Comparison of ENCODE assay signal across 8 cellular contexts in genomic region chr12:120688527-120689071, GRCh38. TPM values are rescaled to one million over a fixed set of nuclear protein-coding genes. Genes with fewer than 3 reads are reported as not detected.
A peak's percentile ranks its signal among the peaks of the same experiment; 100 is the strongest.
DNase-seq lines count a peak whose midpoint lies in the region; ATAC-seq, FAIRE-seq and TF ChIP-seq lines count a peak whose summit lies in the region.

No MANE protein-coding gene starts in this region.

- H3K27ac ChIP-seq in K562 (ENCODE audit: extremely low read depth, low read depth, low read length) (no peak overlapping the region; the same call in 1 of the 3 replicates), aorta (ENCODE audit: low read depth in 1 of 2, low read length in 2 of 2) (no peak overlapping the region)

- intact Hi-C loops in Caco-2 (cut with micrococcal nuclease; ENCODE audit: unreplicated experiment): loop anchor here (5.0 kb wide), 1 partner anchor 41 kb away; no protein-coding TSS in a partner anchor
- intact Hi-C loops in K562 (cut with micrococcal nuclease): no loop called here
- intact Hi-C loops in aorta (cut with DNase I): no loop called here

- no peaks in the 10 kb centered on the region for H3K9me1 ChIP-seq in K562 (ENCODE audit: control insufficient read depth, insufficient read depth, low read length)

- H3K27me3 ChIP-seq in Caco-2 (replicated peaks; ENCODE audit: control insufficient read depth, insufficient read depth, low read length) (no peaks in the 10 kb centered on the region), Loucy (ENCODE audit: insufficient read depth, low read length, poor library complexity, severe bottlenecking) (no peaks in the 10 kb centered on the region), K562 (ENCODE audit: control insufficient read depth in 2 of 2, insufficient read depth in 2 of 2, low read length in 2 of 2) (no peaks in the 10 kb centered on the region), aorta (ENCODE audit: control insufficient read depth in 1 of 2, insufficient read depth in 2 of 2, low read length in 1 of 2) (no peaks in the 10 kb centered on the region)

- H3K27ac Mint-ChIP-seq in Caco-2 (ENCODE audit: unreplicated experiment): peak overlapping the region; percentile 64
- H3K27ac Mint-ChIP-seq in memory B cell: no peak overlapping the region

- in situ Hi-C loops in K562 (cut with MboI): no loop called here

- peaks cover 66% of the 10 kb centered on the region for H3K79me2 ChIP-seq in Loucy (ENCODE audit: insufficient read depth, low read length)
- H3K79me2 ChIP-seq in K562 (ENCODE audit: control insufficient read depth, insufficient read depth, low read length): peaks cover 65% of the 10 kb centered on the region

- no peaks in the 10 kb centered on the region for H3K9me2 ChIP-seq in Loucy (replicated peaks; ENCODE audit: low read depth, low read length)

- BruUV-seq in Caco-2 (replicated peaks; lab: Mats Ljungman, UMichigan) (no TSS peak), K562 (replicated peaks; lab: Mats Ljungman, UMichigan) (TSS peak; percentile 46)

- H3K9ac ChIP-seq in Loucy (ENCODE audit: low read depth, low read length, poor library complexity, severe bottlenecking) (peak overlapping the region; percentile 96), K562 (ENCODE audit: insufficient read depth in 1 of 2, low read depth in 2 of 2, low read length in 2 of 2) (peak overlapping the region; percentile 79 to 87; a peak in 3 of 4 replicates)

- POLR2A ChIA-PET in Caco-2 (lab: Charles Lee) (no interaction called here), K562 (lab: Yijun Ruan, JAX) (interaction anchor here (0.9 to 3.3 kb wide), 4 partner anchors 9 to 395 kb away, joined by 3 to 10 read pairs (median 4); partner anchors contain the start of gene RNU4-1)

- H3K9me3 ChIP-seq in Caco-2: no peaks in the 10 kb centered on the region
- no peaks in the 10 kb centered on the region for H3K9me3 ChIP-seq in Loucy (ENCODE audit: insufficient read depth, low read depth, low read length)
- H3K9me3 ChIP-seq in K562 (replicated peaks; ENCODE audit: control insufficient read depth, insufficient read depth, low read depth, low read length): no peaks in the 10 kb centered on the region
- no peaks in the 10 kb centered on the region for H3K9me3 ChIP-seq in aorta (ENCODE audit: control insufficient read depth, low read length)

- H3K4me1 Mint-ChIP-seq in Caco-2 (ENCODE audit: low read depth, unreplicated experiment) (peaks cover 32% of the 10 kb centered on the region), memory B cell (peaks cover 27% of the 10 kb centered on the region)

- H3K4me3 Mint-ChIP-seq in Caco-2 (ENCODE audit: unreplicated experiment) (peak overlapping the region; percentile 79), memory B cell (peak overlapping the region; percentile 86)

- H3K36me3 Mint-ChIP-seq in Caco-2 (ENCODE audit: insufficient read depth, unreplicated experiment) (peaks cover 22% of the 10 kb centered on the region), memory B cell (peaks cover 4% of the 10 kb centered on the region)

- TF ChIP-seq EP300 in K562 (IDR thresholded peaks at IDR 0.05; ENCODE audit: low read length): no peak

- H3K4me2 ChIP-seq in Loucy (ENCODE audit: low read depth, low read length, poor library complexity, severe bottlenecking): peak overlapping the region; percentile 99
- H3K4me2 ChIP-seq in K562 (ENCODE audit: insufficient read depth, low read length): peak overlapping the region; percentile 92

- TF ChIP-seq CTCF in Caco-2 (IDR thresholded peaks at IDR 0.05; ENCODE audit: insufficient read depth in 1 of 2, low read depth in 1 of 2, low read length in 1 of 2, severe bottlenecking in 1 of 2, unreplicated experiment in 1 of 2) (no peak), Loucy (conservative IDR thresholded peaks at IDR 0.05; ENCODE audit: low read length) (no peak), K562 (IDR thresholded peaks at IDR 0.05 in 2 of 3, conservative IDR thresholded peaks at IDR 0.05 in 1 of 3; ENCODE audit: insufficient read depth in 2 of 3, low read depth in 1 of 3, low read length in 3 of 3) (no peak)

- H4K20me1 ChIP-seq in Loucy (ENCODE audit: insufficient read depth, low read length, poor library complexity, severe bottlenecking) (peaks cover 61% of the 10 kb centered on the region), K562 (replicated peaks; ENCODE audit: control insufficient read depth, insufficient read depth, low read length) (peaks cover 19% of the 10 kb centered on the region)

- 3% methylated on average over 6 of the region's 6 CpGs for WGBS in K562 (ENCODE audit: insufficient coverage, low coverage, missing lambda C conversion rate)
- 24 to 26% methylated on average over 6 of the region's 6 CpGs for WGBS in aorta, 2 donors

- H2AFZ ChIP-seq in Loucy (ENCODE audit: low read length): no peak overlapping the region
- H2AFZ ChIP-seq in K562 (ENCODE audit: low read depth, low read length): no peak overlapping the region

- H3K27me3 Mint-ChIP-seq in Caco-2 (ENCODE audit: insufficient read depth, unreplicated experiment) (no peaks in the 10 kb centered on the region), memory B cell (no peaks in the 10 kb centered on the region)

- peak overlapping the region; percentile 90 for H3K4me3 ChIP-seq in Caco-2 (ENCODE audit: low read depth, low read length)
- H3K4me3 ChIP-seq in Loucy (ENCODE audit: low read length, poor library complexity, severe bottlenecking): peak overlapping the region; percentile 89
- peak overlapping the region; percentile 91 for H3K4me3 ChIP-seq in K562
- peak overlapping the region; percentile 3 to 32 for H3K4me3 ChIP-seq in aorta (ENCODE audit: low read length in 2 of 2)

- H3K4me1 ChIP-seq in Caco-2 (peaks cover 42% of the 10 kb centered on the region), Loucy (ENCODE audit: insufficient read depth, low read length, poor library complexity, severe bottlenecking) (peaks cover 60% of the 10 kb centered on the region), K562 (replicated peaks in 1 of 2; ENCODE audit: control insufficient read depth in 2 of 2, insufficient read depth in 2 of 2, low read length in 2 of 2) (peaks cover 17 to 19% of the 10 kb centered on the region in 2 experiments; a peak in 3 of 5 replicates), aorta (ENCODE audit: control insufficient read depth in 1 of 2, insufficient read depth in 2 of 2, low read length in 2 of 2) (peaks cover 6% of the 10 kb centered on the region in 2 donors)

- CTCF ChIA-PET in Caco-2 (lab: Charles Lee): interaction anchor here (0.9 kb wide), 1 partner anchor 40 kb away, joined by 5 read pairs; no protein-coding TSS in a partner anchor
- CTCF ChIA-PET in K562 (lab: Yijun Ruan, JAX; ENCODE audit: low intra/inter-chr PET ratio): no interaction called here

- no peak for FAIRE-seq in K562 (lab: Jason Lieb, UNC)
- FAIRE-seq in GM12892 (lab: Jason Lieb, UNC): no peak

- DNase-seq in Caco-2 (peak in 1 of 2 experiments; percentile 32), K562 (ENCODE audit: extremely low read depth in 1 of 4, low spot score in 3 of 4) (peak in 1 of 4 experiments; percentile 31), memory B cell (ENCODE audit: low spot score in 2 of 2) (no peak), aorta (no peak), GM12892 (ENCODE audit: insufficient read length) (no peak)
- no peak for DNase-seq in activated CD4-positive, alpha-beta T cell treated with anti-CD3 and anti-CD28 coated beads for 48 hours

- no peaks in the 10 kb centered on the region for H3K36me3 ChIP-seq in Caco-2 (ENCODE audit: control insufficient read depth, insufficient read depth, low read length)
- H3K36me3 ChIP-seq in Loucy (ENCODE audit: insufficient read depth, low read length): peaks cover 7% of the 10 kb centered on the region; the same call in 1 of the 2 replicates
- peaks cover 29% of the 10 kb centered on the region for H3K36me3 ChIP-seq in K562 (ENCODE audit: control insufficient read depth, insufficient read depth, low read length)
- H3K36me3 ChIP-seq in aorta (ENCODE audit: control insufficient read depth in 1 of 2, insufficient read depth in 2 of 2, low read length in 1 of 2): peaks cover 0 to 1% of the 10 kb centered on the region in 2 donors

- TF ChIP-seq POLR2A in K562 (conservative IDR thresholded peaks at IDR 0.05) (no peak), GM12892 (IDR thresholded peaks at IDR 0.05; ENCODE audit: low read depth, low read length) (no peak)

- H3K9me3 Mint-ChIP-seq in Caco-2 (ENCODE audit: unreplicated experiment) (no peaks in the 10 kb centered on the region), memory B cell (no peaks in the 10 kb centered on the region)

- TF ChIP-seq RAD21 in K562 (CRISPR knock-in tag; conservative IDR thresholded peaks at IDR 0.05 in 1 of 2, IDR thresholded peaks at IDR 0.05 in 1 of 2): no peak

- H3F3A ChIP-seq in Loucy (ENCODE audit: low read depth): peaks cover 4% of the 10 kb centered on the region; the same call in 1 of the 2 replicates

- ATAC-seq in K562 (no peak), memory B cell (ENCODE audit: low read depth) (no peak), aorta (ENCODE audit: low FRiP score) (no peak), GM19395 (IDR thresholded peaks at IDR 0.05; ENCODE audit: unreplicated experiment) (no peak)

RNA-seq across cellular contexts. Expression of gene MLEC, which starts 1.6 kb away (rescaled TPM):
- total RNA-seq in Caco-2 (2022): 143 and 150 TPM in 2 replicates
- total RNA-seq in K562 (2011; cell fraction: chromatin; rRNA removed; ENCODE audit: low replicate concordance): 88.8 and 90.6 TPM in 2 replicates
- total RNA-seq in K562 (2011; cell fraction: nucleolus; rRNA removed): 52.4 and 69.7 TPM in 2 replicates
- total RNA-seq in K562 (2011; cell fraction: nucleoplasm; rRNA removed): 97.0 and 104 TPM in 2 replicates
- total RNA-seq in K562 (2014; rRNA removed): 57.8 and 63.6 TPM in 2 replicates
- 90.7 and 93.1 TPM in 2 replicates for total RNA-seq in K562 (2014; rRNA removed; fragmentation: Illumina TruSeq; extraction: Trizol)
- total RNA-seq in K562 (2015; rRNA removed; fragmentation: Illumina TruSeq; extraction: Trizol): 102 and 108 TPM in 2 replicates
- total RNA-seq in K562 (2021): 92.9 and 104 TPM in 2 replicates
- 40.2 and 51.9 TPM in 2 replicates for polyA plus RNA-seq in K562 (2011; rRNA removed)
- 11.9 and 30.2 TPM in 2 replicates for polyA plus RNA-seq in K562 (2011; cell fraction: cytosol; rRNA removed)
- 22.8 and 31.1 TPM in 2 replicates for polyA plus RNA-seq in K562 (2011; cell fraction: nucleus; rRNA removed)
- polyA plus RNA-seq in K562 (2012): 51.4 and 67.7 TPM in 2 replicates
- polyA plus RNA-seq in K562 (2014; fragmentation: Illumina TruSeq; extraction: Trizol): 73.7 and 94.6 TPM in 2 replicates
- 10 to 100 TPM; 18.5 to 20.5 TPM for polyA plus RNA-seq in K562 (2014; fragmentation: Nextera tagmentation; extraction: Ambion mirVana)
- polyA plus RNA-seq in K562 (2014; rRNA removed): 40.9 and 45.3 TPM in 2 replicates
- 68.4 and 73.2 TPM in 2 replicates for polyA minus RNA-seq in K562 (2011; rRNA and poly(A)+ RNA removed)
- 40.9 and 51.9 TPM in 2 replicates for polyA minus RNA-seq in K562 (2011; cell fraction: cytosol; rRNA and poly(A)+ RNA removed)
- 6.3 and 17.9 TPM in 2 replicates for polyA minus RNA-seq in K562 (2011; cell fraction: nucleus; rRNA and poly(A)+ RNA removed)
- total RNA-seq in aorta: 10 to 100 TPM; 67.4 to 92.0 TPM
- 10 to 100 TPM; 19.7 to 27.7 TPM for polyA plus RNA-seq in aorta
- polyA plus RNA-seq in GM12892 (2012; ENCODE audit: missing spikeins): 48.5 TPM

RNA-seq across cellular contexts. Expression of gene UNC119B, which starts 21.7 kb away (rescaled TPM):
- 39.1 and 44.4 TPM in 2 replicates for total RNA-seq in Caco-2 (2022)
- 18.7 and 28.7 TPM in 2 replicates for total RNA-seq in K562 (2011; cell fraction: chromatin; rRNA removed; ENCODE audit: low replicate concordance)
- 23.0 and 27.2 TPM in 2 replicates for total RNA-seq in K562 (2011; cell fraction: nucleolus; rRNA removed)
- total RNA-seq in K562 (2011; cell fraction: nucleoplasm; rRNA removed): 21.1 and 23.8 TPM in 2 replicates
- 14.6 and 15.1 TPM in 2 replicates for total RNA-seq in K562 (2014; rRNA removed)
- 11.9 and 13.8 TPM in 2 replicates for total RNA-seq in K562 (2014; rRNA removed; fragmentation: Illumina TruSeq; extraction: Trizol)
- total RNA-seq in K562 (2015; rRNA removed; fragmentation: Illumina TruSeq; extraction: Trizol): 9.2 and 9.3 TPM in 2 replicates
- 22.2 and 25.0 TPM in 2 replicates for total RNA-seq in K562 (2021)
- polyA plus RNA-seq in K562 (2011; rRNA removed): 26.5 and 34.5 TPM in 2 replicates
- 23.8 and 27.8 TPM in 2 replicates for polyA plus RNA-seq in K562 (2011; cell fraction: cytosol; rRNA removed)
- polyA plus RNA-seq in K562 (2011; cell fraction: nucleus; rRNA removed): 28.8 and 32.2 TPM in 2 replicates
- polyA plus RNA-seq in K562 (2012): 17.9 and 20.1 TPM in 2 replicates
- polyA plus RNA-seq in K562 (2014; fragmentation: Illumina TruSeq; extraction: Trizol): 16.5 and 19.5 TPM in 2 replicates
- polyA plus RNA-seq in K562 (2014; fragmentation: Nextera tagmentation; extraction: Ambion mirVana): 1 to 10 TPM; 4.0 to 6.5 TPM
- polyA plus RNA-seq in K562 (2014; rRNA removed): 20.2 and 21.6 TPM in 2 replicates
- 28.0 and 45.8 TPM in 2 replicates for polyA minus RNA-seq in K562 (2011; rRNA and poly(A)+ RNA removed)
- polyA minus RNA-seq in K562 (2011; cell fraction: cytosol; rRNA and poly(A)+ RNA removed): 13.2 and 21.8 TPM in 2 replicates
- polyA minus RNA-seq in K562 (2011; cell fraction: nucleus; rRNA and poly(A)+ RNA removed): 17.6 and 18.5 TPM in 2 replicates
- 10 to 100 TPM; 18.6 to 24.4 TPM for total RNA-seq in aorta
- 10 to 100 TPM; 13.6 to 15.9 TPM for polyA plus RNA-seq in aorta
- polyA plus RNA-seq in GM12892 (2012; ENCODE audit: missing spikeins): 15.2 TPM

RNA-seq across cellular contexts. Expression of gene ACADS, which starts 37.0 kb away (rescaled TPM):
- total RNA-seq in Caco-2 (2022) (12.5 and 13.1 TPM in 2 replicates), K562 (2014; rRNA removed) (20.2 and 20.3 TPM in 2 replicates), K562 (2014; rRNA removed; fragmentation: Illumina TruSeq; extraction: Trizol) (2.1 and 3.1 TPM in 2 replicates), K562 (2015; rRNA removed; fragmentation: Illumina TruSeq; extraction: Trizol) (8.8 and 9.0 TPM in 2 replicates), K562 (2021) (17.2 and 18.5 TPM in 2 replicates), aorta (10 to 100 TPM; 11.3 to 15.6 TPM)
- 6.2 and 32.9 TPM in 2 replicates for total RNA-seq in K562 (2011; cell fraction: chromatin; rRNA removed; ENCODE audit: low replicate concordance)
- total RNA-seq in K562 (2011; cell fraction: nucleolus; rRNA removed): 34.2 and 46.8 TPM in 2 replicates
- total RNA-seq in K562 (2011; cell fraction: nucleoplasm; rRNA removed): 17.8 and 18.3 TPM in 2 replicates
- polyA plus RNA-seq in K562 (2011; rRNA removed) (13.6 and 14.1 TPM in 2 replicates), K562 (2014; fragmentation: Illumina TruSeq; extraction: Trizol) (3.3 and 8.3 TPM in 2 replicates), K562 (2014; fragmentation: Nextera tagmentation; extraction: Ambion mirVana) (under 1 TPM; 0.06 to 0.14 TPM), K562 (2014; rRNA removed) (18.3 and 20.3 TPM in 2 replicates), aorta (10 to 100 TPM; 29.2 to 36.9 TPM)
- polyA plus RNA-seq in K562 (2011; cell fraction: cytosol; rRNA removed): 15.7 and 34.6 TPM in 2 replicates
- 34.9 and 56.3 TPM in 2 replicates for polyA plus RNA-seq in K562 (2011; cell fraction: nucleus; rRNA removed)
- polyA plus RNA-seq in K562 (2012): 10.1 and 22.2 TPM in 2 replicates
- polyA minus RNA-seq in K562 (2011; rRNA and poly(A)+ RNA removed): 2.3 and 3.0 TPM in 2 replicates
- polyA minus RNA-seq in K562 (2011; cell fraction: cytosol; rRNA and poly(A)+ RNA removed): 10.6 and 11.6 TPM in 2 replicates
- polyA minus RNA-seq in K562 (2011; cell fraction: nucleus; rRNA and poly(A)+ RNA removed): 11.1 and 14.4 TPM in 2 replicates
- 5.3 TPM for polyA plus RNA-seq in GM12892 (2012; ENCODE audit: missing spikeins)

RNA-seq across cellular contexts. Expression of gene CABP1, which starts 48.2 kb away (rescaled TPM):
- total RNA-seq in Caco-2 (2022) (0.95 and 1.0 TPM in 2 replicates), K562 (2014; rRNA removed) (not detected in 2 replicates), K562 (2014; rRNA removed; fragmentation: Illumina TruSeq; extraction: Trizol) (not detected in 2 replicates), K562 (2015; rRNA removed; fragmentation: Illumina TruSeq; extraction: Trizol) (not detected in 2 replicates), K562 (2021) (not detected in 2 replicates), aorta (1 to 10 TPM; 1.7 to 3.0 TPM)
- total RNA-seq in K562 (2011; cell fraction: chromatin; rRNA removed; ENCODE audit: low replicate concordance): 0.16 TPM in 1 of 2 replicates, not detected in the other
- 0.67 TPM in 1 of 2 replicates, not detected in the other for total RNA-seq in K562 (2011; cell fraction: nucleolus; rRNA removed)
- total RNA-seq in K562 (2011; cell fraction: nucleoplasm; rRNA removed): 0.15 TPM in 1 of 2 replicates, not detected in the other
- polyA plus RNA-seq in K562 (2011; rRNA removed) (not detected in 2 replicates), K562 (2014; fragmentation: Illumina TruSeq; extraction: Trizol) (not detected in 2 replicates), K562 (2014; fragmentation: Nextera tagmentation; extraction: Ambion mirVana) (not detected), K562 (2014; rRNA removed) (not detected in 2 replicates), aorta (1 to 10 TPM in 1 of 2 donors, not detected in 1; 1.7 TPM)
- polyA plus RNA-seq in K562 (2011; cell fraction: cytosol; rRNA removed): 0.04 TPM in 1 of 2 replicates, not detected in the other
- polyA plus RNA-seq in K562 (2011; cell fraction: nucleus; rRNA removed): not detected in 2 replicates
- 0.07 TPM in 1 of 2 replicates, not detected in the other for polyA plus RNA-seq in K562 (2012)
- polyA minus RNA-seq in K562 (2011; rRNA and poly(A)+ RNA removed): not detected in 2 replicates
- not detected in 2 replicates for polyA minus RNA-seq in K562 (2011; cell fraction: cytosol; rRNA and poly(A)+ RNA removed)
- polyA minus RNA-seq in K562 (2011; cell fraction: nucleus; rRNA and poly(A)+ RNA removed): not detected in 2 replicates
- 3.1 TPM for polyA plus RNA-seq in GM12892 (2012; ENCODE audit: missing spikeins)

Comparison
In these comparisons a context has a peak if more than half of its experiments do, and no peak if none do; other contexts are left out.
1. H3K4me3 ChIP-seq: peak in every context shown above with its lines; median percentile 91 in K562; 90 in Caco-2; 89 in Loucy; 18 in aorta.